ENCODE assay signal across 1 cellular context in genomic region chr14:103890836-103891666, GRCh38.
A peak's percentile ranks its signal among the peaks of the same experiment; 100 is the strongest.
TF ChIP-seq lines count a peak whose summit lies in the region.

No MANE protein-coding gene starts in this region.

TF ChIP-seq in HepG2, 621 proteins besides CTCF, POLR2A, EP300 and RAD21 (continued from another document):
- TF ChIP-seq ZBTB25 (CRISPR knock-in tag; IDR thresholded peaks at IDR 0.05) = no peak
- TF ChIP-seq RBAK (CRISPR knock-in tag; IDR thresholded peaks at IDR 0.05) = no peak
- no peak for TF ChIP-seq ZNF260 (CRISPR knock-in tag; IDR thresholded peaks at IDR 0.05; ENCODE audit: borderline replicate concordance, low read depth)
- no peak for TF ChIP-seq ZNF644 (CRISPR knock-in tag; IDR thresholded peaks at IDR 0.05; ENCODE audit: low read depth)
- TF ChIP-seq SPEN (CRISPR knock-in tag; IDR thresholded peaks at IDR 0.05; ENCODE audit: low read depth) = no peak; the same call in none of the 2 replicates
- no peak for TF ChIP-seq ZNF136 (CRISPR knock-in tag; IDR thresholded peaks at IDR 0.05; ENCODE audit: low read depth)
- no peak for TF ChIP-seq ZMYM2 (CRISPR knock-in tag; IDR thresholded peaks at IDR 0.05)
- peak; percentile 97 for TF ChIP-seq ZFX (CRISPR knock-in tag; IDR thresholded peaks at IDR 0.05; ENCODE audit: low read depth)
- 0 out of 2 replicates have a peak, but pooled peaks have one; percentile 10 for TF ChIP-seq DMAP1 (CRISPR knock-in tag; IDR thresholded peaks at IDR 0.05)
- TF ChIP-seq ZNF543 (CRISPR knock-in tag; IDR thresholded peaks at IDR 0.05) = no peak
- TF ChIP-seq ESRRA (CRISPR knock-in tag; IDR thresholded peaks at IDR 0.05; ENCODE audit: low read depth) = no peak
- no peak for TF ChIP-seq MXI1 (IDR thresholded peaks at IDR 0.05; ENCODE audit: borderline replicate concordance, low read depth, low read length)
- TF ChIP-seq NFYC (CRISPR knock-in tag; IDR thresholded peaks at IDR 0.05) = no peak
- TF ChIP-seq BORCS8-MEF2B (CRISPR knock-in tag; IDR thresholded peaks at IDR 0.05) = no peak
- TF ChIP-seq ZNF556 (CRISPR knock-in tag; IDR thresholded peaks at IDR 0.05; ENCODE audit: borderline replicate concordance) = no peak
- TF ChIP-seq PRPF4 (IDR thresholded peaks at IDR 0.05; ENCODE audit: low read depth, low read length, poor library complexity, severe bottlenecking) = no peak
- TF ChIP-seq DBP (CRISPR knock-in tag; IDR thresholded peaks at IDR 0.05; ENCODE audit: not compliant biosample characterization) = no peak
- TF ChIP-seq ZSCAN20 (CRISPR knock-in tag; IDR thresholded peaks at IDR 0.05; ENCODE audit: borderline replicate concordance) = no peak
- peak; percentile 21; the same call in 1 of the 2 replicates for TF ChIP-seq MEIS1 (CRISPR knock-in tag; IDR thresholded peaks at IDR 0.05; ENCODE audit: borderline replicate concordance)
- no peak for TF ChIP-seq ZNF407 (CRISPR knock-in tag; IDR thresholded peaks at IDR 0.05; ENCODE audit: not compliant biosample characterization)
- peak; percentile 47 for TF ChIP-seq SALL1 (CRISPR knock-in tag; IDR thresholded peaks at IDR 0.05)
- no peak for TF ChIP-seq DZIP1 (CRISPR knock-in tag; IDR thresholded peaks at IDR 0.05)
- no peak for TF ChIP-seq SYNCRIP (IDR thresholded peaks at IDR 0.05; ENCODE audit: insufficient read depth, low read depth, low read length)
- TF ChIP-seq ARNT (IDR thresholded peaks at IDR 0.05) = no peak
